1 cellular context compared by ENCODE assay signal in genomic region chr20:37526839-37527637, GRCh38.
TF ChIP-seq lines count a peak whose summit lies in the region.

No MANE protein-coding gene starts in this region.

TF ChIP-seq in GM12878, 131 proteins besides CTCF, POLR2A, EP300 and RAD21:
- TF ChIP-seq REST (IDR thresholded peaks at IDR 0.05; ENCODE audit: low read depth, low read length) (no peak), FOXM1 (IDR thresholded peaks at IDR 0.05; ENCODE audit: low read depth, low read length) (no peak), NFYA (IDR thresholded peaks at IDR 0.05; ENCODE audit: borderline replicate concordance, low read depth, low read length) (no peak), LARP7 (IDR thresholded peaks at IDR 0.05) (no peak), JUND (IDR thresholded peaks at IDR 0.05; ENCODE audit: low read depth, low read length) (no peak), MTA3 (IDR thresholded peaks at IDR 0.05; ENCODE audit: borderline replicate concordance, low read length) (no peak), SIN3A (IDR thresholded peaks at IDR 0.05; ENCODE audit: low read depth, low read length) (no peak), RCOR1 (conservative IDR thresholded peaks at IDR 0.05; ENCODE audit: low read depth, low read length) (no peak), MYC (IDR thresholded peaks at IDR 0.05; ENCODE audit: insufficient read depth, insufficient read length, insufficient replicate concordance, low read length, severe bottlenecking) (no peak), SP1 (IDR thresholded peaks at IDR 0.05; ENCODE audit: low read depth, low read length) (no peak), RB1 (IDR thresholded peaks at IDR 0.05; ENCODE audit: borderline replicate concordance) (no peak), KAT2A (conservative IDR thresholded peaks at IDR 0.05; ENCODE audit: control insufficient read depth, low read depth, low read length) (no peak), ZNF622 (IDR thresholded peaks at IDR 0.05) (no peak), NR2C2 (IDR thresholded peaks at IDR 0.05; ENCODE audit: borderline replicate concordance, control insufficient read depth, insufficient read length, low read depth) (no peak), STAT3 (IDR thresholded peaks at IDR 0.05; ENCODE audit: low read depth, low read length) (no peak)
- TF ChIP-seq, protein P1, sequence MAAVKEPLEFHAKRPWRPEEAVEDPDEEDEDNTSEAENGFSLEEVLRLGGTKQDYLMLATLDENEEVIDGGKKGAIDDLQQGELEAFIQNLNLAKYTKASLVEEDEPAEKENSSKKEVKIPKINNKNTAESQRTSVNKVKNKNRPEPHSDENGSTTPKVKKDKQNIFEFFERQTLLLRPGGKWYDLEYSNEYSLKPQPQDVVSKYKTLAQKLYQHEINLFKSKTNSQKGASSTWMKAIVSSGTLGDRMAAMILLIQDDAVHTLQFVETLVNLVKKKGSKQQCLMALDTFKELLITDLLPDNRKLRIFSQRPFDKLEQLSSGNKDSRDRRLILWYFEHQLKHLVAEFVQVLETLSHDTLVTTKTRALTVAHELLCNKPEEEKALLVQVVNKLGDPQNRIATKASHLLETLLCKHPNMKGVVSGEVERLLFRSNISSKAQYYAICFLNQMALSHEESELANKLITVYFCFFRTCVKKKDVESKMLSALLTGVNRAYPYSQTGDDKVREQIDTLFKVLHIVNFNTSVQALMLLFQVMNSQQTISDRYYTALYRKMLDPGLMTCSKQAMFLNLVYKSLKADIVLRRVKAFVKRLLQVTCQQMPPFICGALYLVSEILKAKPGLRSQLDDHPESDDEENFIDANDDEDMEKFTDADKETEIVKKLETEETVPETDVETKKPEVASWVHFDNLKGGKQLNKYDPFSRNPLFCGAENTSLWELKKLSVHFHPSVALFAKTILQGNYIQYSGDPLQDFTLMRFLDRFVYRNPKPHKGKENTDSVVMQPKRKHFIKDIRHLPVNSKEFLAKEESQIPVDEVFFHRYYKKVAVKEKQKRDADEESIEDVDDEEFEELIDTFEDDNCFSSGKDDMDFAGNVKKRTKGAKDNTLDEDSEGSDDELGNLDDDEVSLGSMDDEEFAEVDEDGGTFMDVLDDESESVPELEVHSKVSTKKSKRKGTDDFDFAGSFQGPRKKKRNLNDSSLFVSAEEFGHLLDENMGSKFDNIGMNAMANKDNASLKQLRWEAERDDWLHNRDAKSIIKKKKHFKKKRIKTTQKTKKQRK (IDR thresholded peaks at IDR 0.05; ENCODE audit: low read depth, low read length), result no peak
